Comparison of ENCODE assay signal across 17 cellular contexts in genomic region chr10:124912052-124912435, GRCh38. TPM values are rescaled to one million over a fixed set of nuclear protein-coding genes. Genes with fewer than 3 reads are reported as not detected.
DNase-seq lines count a peak whose midpoint lies in the region; ATAC-seq and TF ChIP-seq lines count a peak whose summit lies in the region.
"Had no signal": no experiment of that assay in that cellular context is flagged by ENCODE, and none has a peak within 500 bp of the region (broad histone marks: within the 10 kb centered on the region; RNA-seq: fewer than 3 reads in every experiment).

No MANE protein-coding gene starts in this region.

- H3K27ac ChIP-seq in DND-41 (ENCODE audit: low read length) (no peak overlapping the region), adrenal gland (peak overlapping the region; percentile 6 to 83 (median 72)), lower lobe of right lung (peak overlapping the region; percentile 65), endodermal cell (ENCODE audit: low read depth, low read length) (no peak overlapping the region)

- H3K27me3 ChIP-seq in DND-41 (ENCODE audit: insufficient read depth, low read length, poor library complexity) (peaks cover 3% of the 10 kb centered on the region), adrenal gland (no peaks in the 10 kb centered on the region), lower lobe of right lung (ENCODE audit: low read depth) (no peaks in the 10 kb centered on the region), endodermal cell (ENCODE audit: control insufficient read depth, insufficient read depth, low read length, poor library complexity, severe bottlenecking) (no peaks in the 10 kb centered on the region)

- 16 to 34% (median 29%) methylated on average over 4 of the region's 4 CpGs for WGBS in adrenal gland, 4 donors
- WGBS in endodermal cell (ENCODE audit: insufficient coverage in 1 of 2, insufficient read length in 1 of 2), 2 experiments: 92 to 100% methylated on average over 3 to 4 of the region's 4 CpGs

- H3K36me3 ChIP-seq in DND-41 (ENCODE audit: insufficient read depth, low read length): no peaks in the 10 kb centered on the region
- H3K36me3 ChIP-seq in adrenal gland (replicated peaks in 1 of 2): no peaks in the 10 kb centered on the region
- H3K36me3 ChIP-seq in lower lobe of right lung: no peaks in the 10 kb centered on the region
- H3K36me3 ChIP-seq in endodermal cell (ENCODE audit: control insufficient read depth, insufficient read depth, low read length): no peaks in the 10 kb centered on the region

- intact Hi-C loops in adrenal gland (cut with DNase I): no loop called here
- intact Hi-C loops in lower lobe of right lung (cut with DNase I): no loop called here

- DNase-seq in DND-41: no peak
- peak in 5 of 7 donors; percentile 33 to 66 (median 37) for DNase-seq in adrenal gland
- DNase-seq in lower lobe of right lung: no peak
- no peak for DNase-seq in endodermal cell
- no peak for DNase-seq in NCI-H2029 (lab: John Stamatoyannopoulos, UW)
- no peak for DNase-seq in stimulated activated CD4-positive, alpha-beta T cell treated with anti-CD3 and anti-CD28 coated beads, Interleukin-4, amount 100 ng/mL, for 24 hours
- DNase-seq: activated CD4-positive, alpha-beta T cell treated with anti-CD3 and anti-CD28 coated beads for 36 hours; activated naive CD4-positive, alpha-beta T cell treated with anti-CD3 and anti-CD28 coated beads, Interleukin-2, amount 50 U/mL, for 16 hours; activated T-cell treated with anti-CD3 and anti-CD28 coated beads for 4 hours; mammary epithelial cell; NCI-H1417 treated with DMSO at 0.1 percent for 48 hours; NCI-H226; SHP77 treated with DMSO at 0.1 percent for 48 hours had no signal

- H3K36me3 Mint-ChIP-seq in stimulated activated memory B cell treated with anti-CD40 and anti-IgM and Interleukin-4, amounts not matched to agents 10 μg/mL and 1 μg/mL and 100 μg/mL, for 72 hours: no peaks in the 10 kb centered on the region
- H3K36me3 Mint-ChIP-seq in endodermal cell (ENCODE audit: low read depth): no peaks in the 10 kb centered on the region

- H3K27ac Mint-ChIP-seq in stimulated activated memory B cell treated with anti-CD40 and anti-IgM and Interleukin-4, amounts not matched to agents 10 μg/mL and 1 μg/mL and 100 μg/mL, for 72 hours: peak overlapping the region; percentile 3
- no peak overlapping the region for H3K27ac Mint-ChIP-seq in endodermal cell
- H3K27ac Mint-ChIP-seq: activated CD4-positive, alpha-beta T cell treated with anti-CD3 and anti-CD28 coated beads for 36 hours had no signal

- no peak overlapping the region for H3K4me3 ChIP-seq in DND-41 (ENCODE audit: low read depth in 1 of 2, low read length in 2 of 2)
- peak overlapping the region in 1 of 4 donors; percentile 2 for H3K4me3 ChIP-seq in adrenal gland
- H3K4me3 ChIP-seq in lower lobe of right lung: no peak overlapping the region
- H3K4me3 ChIP-seq in endodermal cell (ENCODE audit: low read length): no peak overlapping the region
- H3K4me3 ChIP-seq: skin epidermis had no signal

- H2AFZ ChIP-seq in DND-41 (ENCODE audit: low read depth, low read length): no peak overlapping the region

- H3K27me3 Mint-ChIP-seq in stimulated activated memory B cell treated with anti-CD40 and anti-IgM and Interleukin-4, amounts not matched to agents 10 μg/mL and 1 μg/mL and 100 μg/mL, for 72 hours: peaks cover 24% of the 10 kb centered on the region
- no peaks in the 10 kb centered on the region for H3K27me3 Mint-ChIP-seq in endodermal cell (ENCODE audit: insufficient read depth)

- TF ChIP-seq CTCF in DND-41 (IDR thresholded peaks at IDR 0.05; ENCODE audit: borderline replicate concordance, extremely low read depth, low read length, poor library complexity, severe bottlenecking) (no peak), adrenal gland (IDR thresholded peaks at IDR 0.05) (no peak), lower lobe of right lung (IDR thresholded peaks at IDR 0.05) (no peak), endodermal cell (conservative IDR thresholded peaks at IDR 0.05) (no peak)

- H3K4me1 Mint-ChIP-seq in stimulated activated memory B cell treated with anti-CD40 and anti-IgM and Interleukin-4, amounts not matched to agents 10 μg/mL and 1 μg/mL and 100 μg/mL, for 72 hours: peaks cover 12% of the 10 kb centered on the region
- peaks cover 8% of the 10 kb centered on the region for H3K4me1 Mint-ChIP-seq in endodermal cell

- peak overlapping the region; percentile 29; the same call in 1 of the 2 replicates for H3K4me2 ChIP-seq in DND-41 (ENCODE audit: insufficient read depth, low read length)

- no peak for ATAC-seq in DND-41 (ENCODE audit: insufficient read depth, low read depth)
- no peak for ATAC-seq in lower lobe of right lung
- no peak for ATAC-seq in stimulated activated memory B cell treated with anti-CD40 and anti-IgM and Interleukin-4, amounts not matched to agents 10 μg/mL and 1 μg/mL and 100 μg/mL, for 72 hours
- ATAC-seq in HG02678 (IDR thresholded peaks at IDR 0.05; ENCODE audit: unreplicated experiment): no peak
- ATAC-seq: activated CD4-positive, alpha-beta T cell treated with anti-CD3 and anti-CD28 coated beads for 36 hours had no signal

- peaks cover 22% of the 10 kb centered on the region for H3K4me1 ChIP-seq in DND-41 (ENCODE audit: insufficient read depth, low read length)
- H3K4me1 ChIP-seq in adrenal gland (replicated peaks in 1 of 2): peaks cover 12 to 32% of the 10 kb centered on the region in 2 donors
- H3K4me1 ChIP-seq in lower lobe of right lung: peaks cover 27% of the 10 kb centered on the region
- no peaks in the 10 kb centered on the region for H3K4me1 ChIP-seq in endodermal cell (ENCODE audit: control insufficient read depth, insufficient read depth, low read length)

- H3K9ac ChIP-seq in DND-41 (ENCODE audit: low read depth, low read length) (no peak overlapping the region), endodermal cell (ENCODE audit: extremely low read depth, low read length, poor library complexity, severe bottlenecking) (no peak overlapping the region)

- H3K4me3 Mint-ChIP-seq in stimulated activated memory B cell treated with anti-CD40 and anti-IgM and Interleukin-4, amounts not matched to agents 10 μg/mL and 1 μg/mL and 100 μg/mL, for 72 hours: no peak overlapping the region
- H3K4me3 Mint-ChIP-seq in endodermal cell: no peak overlapping the region
- H3K4me3 Mint-ChIP-seq: activated CD4-positive, alpha-beta T cell treated with anti-CD3 and anti-CD28 coated beads for 36 hours; neural crest cell had no signal

- no peak for TF ChIP-seq POLR2A in adrenal gland (IDR thresholded peaks at IDR 0.05)

- H4K20me1 ChIP-seq in DND-41 (ENCODE audit: insufficient read depth, low read length): no peaks in the 10 kb centered on the region

- no peaks in the 10 kb centered on the region for H3K9me3 Mint-ChIP-seq in stimulated activated memory B cell treated with anti-CD40 and anti-IgM and Interleukin-4, amounts not matched to agents 10 μg/mL and 1 μg/mL and 100 μg/mL, for 72 hours
- H3K9me3 Mint-ChIP-seq in endodermal cell: no peaks in the 10 kb centered on the region
- H3K9me3 Mint-ChIP-seq: neural crest cell had no signal

- peaks cover 8% of the 10 kb centered on the region; the same call in 1 of the 2 replicates for H3K79me2 ChIP-seq in DND-41 (ENCODE audit: insufficient read depth, low read length)

- no peaks in the 10 kb centered on the region for H3K9me3 ChIP-seq in DND-41 (ENCODE audit: insufficient read depth, low read length, severe bottlenecking)
- H3K9me3 ChIP-seq in adrenal gland (replicated peaks in 1 of 3): no peaks in the 10 kb centered on the region
- no peaks in the 10 kb centered on the region for H3K9me3 ChIP-seq in lower lobe of right lung
- H3K9me3 ChIP-seq in endodermal cell (ENCODE audit: control insufficient read depth, low read length): no peaks in the 10 kb centered on the region

RNA-seq across cellular contexts. Expression of gene ZRANB1, which starts 29.9 kb away (rescaled TPM):
- total RNA-seq in adrenal gland (10 to 100 TPM; 23.0 to 64.7 (median 41.9) TPM), lower lobe of right lung (18.7 TPM), endodermal cell (10 to 100 TPM; 26.0 to 26.9 TPM)
- polyA plus RNA-seq in adrenal gland: 10 to 100 TPM; 20.2 to 30.4 (median 23.6) TPM
- 21.1 TPM for polyA plus RNA-seq in endodermal cell (2013, experiment 1 of 2)
- 19.0 TPM for polyA plus RNA-seq in endodermal cell (2013, experiment 2 of 2)

Comparison
In these comparisons a context has a peak if more than half of its experiments do, and no peak if none do; other contexts are left out.
1. DNase-seq: peak in adrenal gland (5 of 7); none in DND-41 (single experiment), lower lobe of right lung (single experiment), endodermal cell (single experiment), NCI-H2029 (single experiment) and stimulated activated CD4-positive, alpha-beta T cell treated with anti-CD3 and anti-CD28 coated beads, Interleukin-4, amount 100 ng/mL, for 24 hours (single experiment).
2. H3K27ac ChIP-seq: peak in adrenal gland (5 of 5) and lower lobe of right lung (single experiment); none in DND-41 (single experiment) and endodermal cell (single experiment).